ENCODE assay signal across 18 cellular contexts in the genomic region with DNA sequence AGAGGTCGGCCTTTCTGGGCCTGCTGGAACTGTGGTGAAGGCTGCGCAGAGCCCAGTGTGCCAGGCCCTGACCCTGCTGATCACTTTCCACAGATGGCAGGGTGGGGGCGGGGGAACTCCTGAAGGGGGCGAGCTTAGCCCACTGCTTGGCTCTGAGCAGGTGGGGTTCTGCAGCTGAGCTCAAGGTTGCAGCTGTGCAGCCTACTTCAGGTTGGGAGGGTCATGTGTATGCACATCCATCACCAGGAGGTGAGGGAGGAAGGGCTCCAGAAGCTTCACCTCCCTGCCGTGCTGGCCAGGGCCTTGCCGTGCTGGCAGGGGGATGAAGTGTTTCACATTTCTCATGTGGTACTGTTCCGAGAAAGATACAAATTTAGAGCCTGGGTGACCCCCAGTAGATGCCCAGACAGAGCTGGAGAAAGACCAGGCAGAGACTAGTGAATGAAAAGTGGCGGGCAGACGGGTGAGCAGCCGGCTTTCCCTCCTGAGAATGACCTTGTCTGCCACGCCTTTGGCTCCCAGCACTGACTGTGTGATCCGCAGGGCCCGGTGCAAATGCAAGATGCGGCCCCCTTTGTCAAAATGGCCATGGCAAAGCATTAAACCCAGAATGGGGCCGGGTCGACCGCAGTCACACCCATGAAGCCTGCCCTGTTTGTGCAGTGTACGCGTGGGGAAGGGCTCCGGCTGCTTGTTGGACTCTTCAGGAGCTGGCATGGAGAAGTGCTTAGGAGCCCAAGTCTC. TPM values are rescaled to one million over a fixed set of nuclear protein-coding genes. Genes with fewer than 3 reads are reported as not detected.
DNase-seq lines count a peak whose midpoint lies in the region; ATAC-seq and TF ChIP-seq lines count a peak whose summit lies in the region.
"Had no signal": no experiment of that assay in that cellular context is flagged by ENCODE, and none has a peak within 500 bp of the region (broad histone marks: within the 10 kb centered on the region; RNA-seq: fewer than 3 reads in every experiment).

No MANE protein-coding gene starts in this region.

- no peaks in the 10 kb centered on the region for H3K36me3 Mint-ChIP-seq in nephron progenitor cell (ENCODE audit: low read depth)
- H3K36me3 Mint-ChIP-seq: CD14-positive monocyte had no signal

- H3K36me3 ChIP-seq in left ventricle myocardium inferior (no peaks in the 10 kb centered on the region), WERI-Rb-1 (no peaks in the 10 kb centered on the region)

- peaks cover 5% of the 10 kb centered on the region for H3K27me3 Mint-ChIP-seq in nephron progenitor cell (ENCODE audit: low read depth, poor library complexity)

- H3K4me1 ChIP-seq in left ventricle myocardium inferior = no peaks in the 10 kb centered on the region

- TF ChIP-seq CTCF in left ventricle myocardium inferior (IDR thresholded peaks at IDR 0.05; ENCODE audit: borderline replicate concordance) (no peak), WERI-Rb-1 (IDR thresholded peaks at IDR 0.05; ENCODE audit: low read depth, low read length) (peak; percentile 44; the same call in 1 of the 2 replicates), nephron progenitor cell (IDR thresholded peaks at IDR 0.05) (no peak)

- ATAC-seq in left ventricle myocardium superior = no peak

- no peaks in the 10 kb centered on the region for H3K9me3 Mint-ChIP-seq in nephron progenitor cell
- H3K9me3 Mint-ChIP-seq: T-helper 1 cell treated with Interleukin-12 subunit alpha and Interleukin-12 subunit beta and Interleukin-4 antibody, amounts not matched to agents 30 μg/mL and 1 μg/mL, for 36 hours had no signal

- DNase-seq in left ventricle myocardium superior (peak; percentile 8), left ventricle myocardium inferior (no peak), WERI-Rb-1 (no peak), nephron progenitor cell (no peak), SKM-1 treated with dmso at 0.1 percent for 144 hours (lab: John Stamatoyannopoulos, UW; ENCODE audit: unreplicated experiment) (no peak), Ammon's horn (ENCODE audit: low spot score) (no peak), NCI-H510A (lab: John Stamatoyannopoulos, UW) (no peak)
- DNase-seq: AML-193, HCEC 1CT, MM.1S, NCI-H1092 treated with DMSO at 0.1 percent for 48 hours, NCI-H2081 treated with DMSO at 0.1 percent for 48 hours, NCI-H345, OCI-M1, SHP77 treated with DMSO at 0.1 percent for 48 hours had no signal

- no peak overlapping the region for H3K27ac Mint-ChIP-seq in nephron progenitor cell
- H3K27ac Mint-ChIP-seq: CD14-positive monocyte; T-helper 1 cell treated with Interleukin-12 subunit alpha and Interleukin-12 subunit beta and Interleukin-4 antibody, amounts not matched to agents 30 μg/mL and 1 μg/mL, for 36 hours had no signal

- no peaks in the 10 kb centered on the region for H3K9me3 ChIP-seq in left ventricle myocardium inferior (replicated peaks)
- H3K9me3 ChIP-seq in WERI-Rb-1 (ENCODE audit: severe bottlenecking) = no peaks in the 10 kb centered on the region

- H3K27me3 ChIP-seq in left ventricle myocardium inferior (ENCODE audit: low read depth) = peaks cover 84% of the 10 kb centered on the region
- no peaks in the 10 kb centered on the region for H3K27me3 ChIP-seq in WERI-Rb-1 (ENCODE audit: insufficient read depth, low read depth, severe bottlenecking)

- intact Hi-C loops in left ventricle myocardium superior (cut with micrococcal nuclease) = no loop called here
- intact Hi-C loops in left ventricle myocardium inferior (cut with micrococcal nuclease) = no loop called here

- peak overlapping the region; percentile 43 for H3K4me3 Mint-ChIP-seq in nephron progenitor cell
- H3K4me3 Mint-ChIP-seq: CD14-positive monocyte; T-helper 1 cell treated with Interleukin-12 subunit alpha and Interleukin-12 subunit beta and Interleukin-4 antibody, amounts not matched to agents 30 μg/mL and 1 μg/mL, for 36 hours had no signal

- H3K4me1 Mint-ChIP-seq in nephron progenitor cell = peaks cover 79% of the 10 kb centered on the region

- H3K4me3 ChIP-seq in left ventricle myocardium inferior (no peak overlapping the region), WERI-Rb-1 (ENCODE audit: low read depth, low read length) (no peak overlapping the region)

- H3K27ac ChIP-seq in left ventricle myocardium inferior (replicated peaks) (no peak overlapping the region), WERI-Rb-1 (no peak overlapping the region)

RNA-seq across cellular contexts. Expression of gene FAM241B, which starts 25.2 kb away (rescaled TPM):
- total RNA-seq in left ventricle myocardium superior = 2.8 TPM
- 5.3 TPM for total RNA-seq in left ventricle myocardium inferior
- total RNA-seq: LHCN-M2 had no signal
